In genomic region chr17:43134774-43135453, GRCh38 we compare ENCODE assay signal across 1 cellular context.
TF ChIP-seq lines count a peak whose summit lies in the region.

No MANE protein-coding gene starts in this region.

TF ChIP-seq in HepG2, 621 proteins besides CTCF, POLR2A, EP300 and RAD21 (continued from another document and continues in another):
- TF ChIP-seq, protein P1, sequence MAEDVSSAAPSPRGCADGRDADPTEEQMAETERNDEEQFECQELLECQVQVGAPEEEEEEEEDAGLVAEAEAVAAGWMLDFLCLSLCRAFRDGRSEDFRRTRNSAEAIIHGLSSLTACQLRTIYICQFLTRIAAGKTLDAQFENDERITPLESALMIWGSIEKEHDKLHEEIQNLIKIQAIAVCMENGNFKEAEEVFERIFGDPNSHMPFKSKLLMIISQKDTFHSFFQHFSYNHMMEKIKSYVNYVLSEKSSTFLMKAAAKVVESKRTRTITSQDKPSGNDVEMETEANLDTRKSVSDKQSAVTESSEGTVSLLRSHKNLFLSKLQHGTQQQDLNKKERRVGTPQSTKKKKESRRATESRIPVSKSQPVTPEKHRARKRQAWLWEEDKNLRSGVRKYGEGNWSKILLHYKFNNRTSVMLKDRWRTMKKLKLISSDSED (CRISPR knock-in tag; IDR thresholded peaks at IDR 0.05) = no peak
- peak; percentile 40; the same call in 1 of the 2 replicates for TF ChIP-seq ZNF564 (CRISPR knock-in tag; IDR thresholded peaks at IDR 0.05)
- no peak; the same call in 1 of the 2 replicates for TF ChIP-seq KDM5A (IDR thresholded peaks at IDR 0.05; ENCODE audit: borderline replicate concordance, low read length)
- peak; percentile 57 for TF ChIP-seq HOXA3 (CRISPR knock-in tag; IDR thresholded peaks at IDR 0.05)
- TF ChIP-seq TCF7 (IDR thresholded peaks at IDR 0.05; ENCODE audit: low read depth) = peak; percentile 88
- TF ChIP-seq, protein P2, sequence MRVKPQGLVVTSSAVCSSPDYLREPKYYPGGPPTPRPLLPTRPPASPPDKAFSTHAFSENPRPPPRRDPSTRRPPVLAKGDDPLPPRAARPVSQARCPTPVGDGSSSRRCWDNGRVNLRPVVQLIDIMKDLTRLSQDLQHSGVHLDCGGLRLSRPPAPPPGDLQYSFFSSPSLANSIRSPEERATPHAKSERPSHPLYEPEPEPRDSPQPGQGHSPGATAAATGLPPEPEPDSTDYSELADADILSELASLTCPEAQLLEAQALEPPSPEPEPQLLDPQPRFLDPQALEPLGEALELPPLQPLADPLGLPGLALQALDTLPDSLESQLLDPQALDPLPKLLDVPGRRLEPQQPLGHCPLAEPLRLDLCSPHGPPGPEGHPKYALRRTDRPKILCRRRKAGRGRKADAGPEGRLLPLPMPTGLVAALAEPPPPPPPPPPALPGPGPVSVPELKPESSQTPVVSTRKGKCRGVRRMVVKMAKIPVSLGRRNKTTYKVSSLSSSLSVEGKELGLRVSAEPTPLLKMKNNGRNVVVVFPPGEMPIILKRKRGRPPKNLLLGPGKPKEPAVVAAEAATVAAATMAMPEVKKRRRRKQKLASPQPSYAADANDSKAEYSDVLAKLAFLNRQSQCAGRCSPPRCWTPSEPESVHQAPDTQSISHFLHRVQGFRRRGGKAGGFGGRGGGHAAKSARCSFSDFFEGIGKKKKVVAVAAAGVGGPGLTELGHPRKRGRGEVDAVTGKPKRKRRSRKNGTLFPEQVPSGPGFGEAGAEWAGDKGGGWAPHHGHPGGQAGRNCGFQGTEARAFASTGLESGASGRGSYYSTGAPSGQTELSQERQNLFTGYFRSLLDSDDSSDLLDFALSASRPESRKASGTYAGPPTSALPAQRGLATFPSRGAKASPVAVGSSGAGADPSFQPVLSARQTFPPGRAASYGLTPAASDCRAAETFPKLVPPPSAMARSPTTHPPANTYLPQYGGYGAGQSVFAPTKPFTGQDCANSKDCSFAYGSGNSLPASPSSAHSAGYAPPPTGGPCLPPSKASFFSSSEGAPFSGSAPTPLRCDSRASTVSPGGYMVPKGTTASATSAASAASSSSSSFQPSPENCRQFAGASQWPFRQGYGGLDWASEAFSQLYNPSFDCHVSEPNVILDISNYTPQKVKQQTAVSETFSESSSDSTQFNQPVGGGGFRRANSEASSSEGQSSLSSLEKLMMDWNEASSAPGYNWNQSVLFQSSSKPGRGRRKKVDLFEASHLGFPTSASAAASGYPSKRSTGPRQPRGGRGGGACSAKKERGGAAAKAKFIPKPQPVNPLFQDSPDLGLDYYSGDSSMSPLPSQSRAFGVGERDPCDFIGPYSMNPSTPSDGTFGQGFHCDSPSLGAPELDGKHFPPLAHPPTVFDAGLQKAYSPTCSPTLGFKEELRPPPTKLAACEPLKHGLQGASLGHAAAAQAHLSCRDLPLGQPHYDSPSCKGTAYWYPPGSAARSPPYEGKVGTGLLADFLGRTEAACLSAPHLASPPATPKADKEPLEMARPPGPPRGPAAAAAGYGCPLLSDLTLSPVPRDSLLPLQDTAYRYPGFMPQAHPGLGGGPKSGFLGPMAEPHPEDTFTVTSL (CRISPR knock-in tag; IDR thresholded peaks at IDR 0.05; ENCODE audit: borderline replicate concordance) = peak; percentile 74; the same call in 1 of the 2 replicates
- TF ChIP-seq RXRB (CRISPR knock-in tag; IDR thresholded peaks at IDR 0.05; ENCODE audit: borderline replicate concordance) = peak; percentile 79
- TF ChIP-seq, protein P3, sequence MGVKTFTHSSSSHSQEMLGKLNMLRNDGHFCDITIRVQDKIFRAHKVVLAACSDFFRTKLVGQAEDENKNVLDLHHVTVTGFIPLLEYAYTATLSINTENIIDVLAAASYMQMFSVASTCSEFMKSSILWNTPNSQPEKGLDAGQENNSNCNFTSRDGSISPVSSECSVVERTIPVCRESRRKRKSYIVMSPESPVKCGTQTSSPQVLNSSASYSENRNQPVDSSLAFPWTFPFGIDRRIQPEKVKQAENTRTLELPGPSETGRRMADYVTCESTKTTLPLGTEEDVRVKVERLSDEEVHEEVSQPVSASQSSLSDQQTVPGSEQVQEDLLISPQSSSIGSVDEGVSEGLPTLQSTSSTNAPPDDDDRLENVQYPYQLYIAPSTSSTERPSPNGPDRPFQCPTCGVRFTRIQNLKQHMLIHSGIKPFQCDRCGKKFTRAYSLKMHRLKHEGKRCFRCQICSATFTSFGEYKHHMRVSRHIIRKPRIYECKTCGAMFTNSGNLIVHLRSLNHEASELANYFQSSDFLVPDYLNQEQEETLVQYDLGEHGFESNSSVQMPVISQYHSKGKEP (CRISPR knock-in tag; IDR thresholded peaks at IDR 0.05) = no peak
- no peak for TF ChIP-seq ATM (IDR thresholded peaks at IDR 0.05; ENCODE audit: borderline replicate concordance)
- TF ChIP-seq TEAD2 (CRISPR knock-in tag; IDR thresholded peaks at IDR 0.05) = no peak
- peak; percentile 46; the same call in 1 of the 2 replicates for TF ChIP-seq BHLHE40 (IDR thresholded peaks at IDR 0.05; ENCODE audit: low read length)
- TF ChIP-seq ELF3 (CRISPR knock-in tag; IDR thresholded peaks at IDR 0.05) = peak; percentile 52
- peak; percentile 56; the same call in 1 of the 2 replicates for TF ChIP-seq DPF2 (CRISPR knock-in tag; IDR thresholded peaks at IDR 0.05; ENCODE audit: borderline replicate concordance, low read depth)
- TF ChIP-seq ZEB1 (IDR thresholded peaks at IDR 0.05; ENCODE audit: insufficient replicate concordance, low read depth) = no peak
- no peak; the same call in 1 of the 2 replicates for TF ChIP-seq ZFP90 (CRISPR knock-in tag; IDR thresholded peaks at IDR 0.05; ENCODE audit: borderline replicate concordance)
- 0 out of 2 replicates have a peak, but pooled peaks have one; percentile 46 for TF ChIP-seq RCOR2 (CRISPR knock-in tag; IDR thresholded peaks at IDR 0.05)
- TF ChIP-seq, protein P4, sequence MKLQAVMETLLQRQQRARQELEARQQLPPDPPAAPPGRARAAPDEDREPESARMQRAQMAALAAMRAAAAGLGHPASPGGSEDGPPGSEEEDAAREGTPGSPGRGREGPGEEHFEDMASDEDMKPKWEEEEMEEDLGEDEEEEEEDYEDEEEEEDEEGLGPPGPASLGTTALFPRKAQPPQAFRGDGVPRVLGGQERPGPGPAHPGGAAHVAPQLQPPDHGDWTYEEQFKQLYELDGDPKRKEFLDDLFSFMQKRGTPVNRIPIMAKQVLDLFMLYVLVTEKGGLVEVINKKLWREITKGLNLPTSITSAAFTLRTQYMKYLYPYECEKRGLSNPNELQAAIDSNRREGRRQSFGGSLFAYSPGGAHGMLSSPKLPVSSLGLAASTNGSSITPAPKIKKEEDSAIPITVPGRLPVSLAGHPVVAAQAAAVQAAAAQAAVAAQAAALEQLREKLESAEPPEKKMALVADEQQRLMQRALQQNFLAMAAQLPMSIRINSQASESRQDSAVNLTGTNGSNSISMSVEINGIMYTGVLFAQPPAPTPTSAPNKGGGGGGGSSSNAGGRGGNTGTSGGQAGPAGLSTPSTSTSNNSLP (IDR thresholded peaks at IDR 0.05; ENCODE audit: low read depth, low read length) = peak; percentile 82
- TF ChIP-seq, protein P5, sequence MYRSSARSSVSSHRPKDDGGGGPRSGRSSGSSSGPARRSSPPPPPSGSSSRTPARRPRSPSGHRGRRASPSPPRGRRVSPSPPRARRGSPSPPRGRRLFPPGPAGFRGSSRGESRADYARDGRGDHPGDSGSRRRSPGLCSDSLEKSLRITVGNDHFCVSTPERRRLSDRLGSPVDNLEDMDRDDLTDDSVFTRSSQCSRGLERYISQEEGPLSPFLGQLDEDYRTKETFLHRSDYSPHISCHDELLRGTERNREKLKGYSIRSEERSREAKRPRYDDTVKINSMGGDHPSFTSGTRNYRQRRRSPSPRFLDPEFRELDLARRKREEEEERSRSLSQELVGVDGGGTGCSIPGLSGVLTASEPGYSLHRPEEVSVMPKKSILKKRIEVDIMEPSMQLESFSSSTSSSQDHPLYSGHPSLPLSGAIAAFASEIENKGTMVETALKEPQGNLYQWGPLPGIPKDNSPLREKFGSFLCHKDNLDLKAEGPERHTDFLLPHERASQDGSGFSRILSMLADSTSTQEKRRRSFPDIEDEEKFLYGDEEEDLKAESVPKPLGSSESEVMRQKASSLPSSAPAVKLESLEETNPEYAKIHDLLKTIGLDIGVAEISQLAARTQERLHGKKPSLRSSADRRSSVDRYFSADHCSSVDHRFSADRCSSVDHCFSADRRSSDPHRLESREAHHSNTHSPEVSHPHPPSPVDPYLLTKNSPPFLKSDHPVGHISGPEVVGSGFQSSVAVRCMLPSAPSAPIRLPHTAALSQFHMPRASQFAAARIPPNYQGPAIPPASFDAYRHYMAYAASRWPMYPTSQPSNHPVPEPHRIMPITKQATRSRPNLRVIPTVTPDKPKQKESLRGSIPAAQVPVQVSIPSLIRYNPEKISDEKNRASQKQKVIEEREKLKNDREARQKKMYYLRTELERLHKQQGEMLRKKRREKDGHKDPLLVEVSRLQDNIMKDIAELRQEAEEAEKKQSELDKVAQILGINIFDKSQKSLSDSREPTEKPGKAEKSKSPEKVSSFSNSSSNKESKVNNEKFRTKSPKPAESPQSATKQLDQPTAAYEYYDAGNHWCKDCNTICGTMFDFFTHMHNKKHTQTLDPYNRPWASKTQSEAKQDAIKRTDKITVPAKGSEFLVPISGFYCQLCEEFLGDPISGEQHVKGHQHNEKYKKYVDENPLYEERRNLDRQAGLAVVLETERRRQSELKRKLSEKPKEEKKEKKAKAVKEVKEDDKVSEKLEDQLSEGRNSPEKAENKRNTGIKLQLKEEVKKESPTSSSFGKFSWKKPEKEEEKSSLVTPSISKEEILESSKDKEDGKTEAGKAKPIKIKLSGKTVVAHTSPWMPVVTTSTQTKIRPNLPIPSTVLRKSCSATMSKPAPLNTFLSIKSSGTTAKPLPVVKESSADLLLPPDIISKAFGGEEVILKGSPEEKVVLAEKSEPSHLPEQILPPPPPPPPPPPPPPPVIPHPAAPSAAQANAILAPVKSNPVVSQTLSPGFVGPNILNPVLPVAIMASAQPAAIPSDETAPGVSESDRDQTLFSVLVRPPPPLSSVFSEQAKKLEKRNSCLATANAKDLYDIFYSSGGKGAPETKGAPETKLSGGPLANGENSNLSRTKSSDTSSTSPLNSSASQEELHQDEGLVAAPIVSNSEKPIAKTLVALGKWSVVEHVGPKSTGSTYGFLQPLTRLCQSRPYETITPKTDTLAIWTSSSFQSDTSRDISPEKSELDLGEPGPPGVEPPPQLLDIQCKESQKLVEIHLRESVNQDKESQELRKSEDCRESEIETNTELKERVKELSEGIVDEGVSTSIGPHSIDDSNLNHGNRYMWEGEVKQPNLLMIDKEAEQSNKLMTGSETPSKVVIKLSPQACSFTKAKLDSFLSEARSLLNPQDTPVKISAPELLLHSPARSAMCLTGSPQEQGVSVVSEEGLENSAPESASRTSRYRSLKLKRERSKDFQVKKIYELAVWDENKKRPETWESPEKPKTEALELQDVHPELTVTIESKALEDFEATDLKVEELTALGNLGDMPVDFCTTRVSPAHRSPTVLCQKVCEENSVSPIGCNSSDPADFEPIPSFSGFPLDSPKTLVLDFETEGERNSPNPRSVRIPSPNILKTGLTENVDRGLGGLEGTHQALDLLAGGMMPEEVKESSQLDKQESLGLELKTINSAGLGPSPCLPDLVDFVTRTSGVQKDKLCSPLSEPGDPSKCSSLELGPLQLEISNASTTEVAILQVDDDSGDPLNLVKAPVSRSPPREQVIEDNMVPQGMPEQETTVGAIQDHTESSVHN (CRISPR knock-in tag; IDR thresholded peaks at IDR 0.05) = peak; percentile 22; the same call in 1 of the 2 replicates
- peak; percentile 50; the same call in 1 of the 2 replicates for TF ChIP-seq ZNF343 (CRISPR knock-in tag; IDR thresholded peaks at IDR 0.05)
- TF ChIP-seq, protein P6, sequence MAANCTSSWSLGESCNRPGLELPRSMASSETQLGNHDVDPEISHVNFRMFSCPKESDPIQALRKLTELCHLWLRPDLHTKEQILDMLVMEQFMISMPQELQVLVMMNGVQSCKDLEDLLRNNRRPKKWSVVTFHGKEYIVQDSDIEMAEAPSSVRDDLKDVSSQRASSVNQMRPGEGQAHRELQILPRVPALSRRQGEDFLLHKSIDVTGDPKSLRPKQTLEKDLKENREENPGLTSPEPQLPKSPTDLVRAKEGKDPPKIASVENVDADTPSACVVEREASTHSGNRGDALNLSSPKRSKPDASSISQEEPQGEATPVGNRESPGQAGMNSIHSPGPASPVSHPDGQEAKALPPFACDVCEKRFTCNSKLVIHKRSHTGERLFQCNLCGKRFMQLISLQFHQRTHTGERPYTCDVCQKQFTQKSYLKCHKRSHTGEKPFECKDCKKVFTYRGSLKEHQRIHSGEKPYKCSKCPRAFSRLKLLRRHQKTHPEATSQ (CRISPR knock-in tag; IDR thresholded peaks at IDR 0.05; ENCODE audit: borderline replicate concordance) = 0 out of 2 replicates have a peak, but pooled peaks have one; percentile 29
- no peak for TF ChIP-seq EEA1 (CRISPR knock-in tag; IDR thresholded peaks at IDR 0.05; ENCODE audit: borderline replicate concordance)
- TF ChIP-seq ZNF292 (CRISPR knock-in tag; IDR thresholded peaks at IDR 0.05; ENCODE audit: borderline replicate concordance, low read depth) = peak; percentile 72; the same call in 1 of the 2 replicates
- peak; percentile 90 for TF ChIP-seq SALL1 (CRISPR knock-in tag; IDR thresholded peaks at IDR 0.05)
- TF ChIP-seq POGZ (CRISPR knock-in tag; IDR thresholded peaks at IDR 0.05) = peak; percentile 15; the same call in 1 of the 2 replicates
- TF ChIP-seq SOX13 (IDR thresholded peaks at IDR 0.05) = 0 out of 2 replicates have a peak, but pooled peaks have one; percentile 27
- peak in 1 of 2 experiments; percentile 60; a peak in 2 of 4 replicates for TF ChIP-seq SOX13 (CRISPR knock-in tag; conservative IDR thresholded peaks at IDR 0.05 in 1 of 2, IDR thresholded peaks at IDR 0.05 in 1 of 2)
- TF ChIP-seq ZNF362 (CRISPR knock-in tag; IDR thresholded peaks at IDR 0.05; ENCODE audit: borderline replicate concordance) = peak; percentile 31; the same call in 1 of the 2 replicates
- peak; percentile 69; the same call in 1 of the 2 replicates for TF ChIP-seq STAT6 (CRISPR knock-in tag; IDR thresholded peaks at IDR 0.05; ENCODE audit: borderline replicate concordance)
